Comparison of ENCODE assay signal across 8 cellular contexts in the genomic region with DNA sequence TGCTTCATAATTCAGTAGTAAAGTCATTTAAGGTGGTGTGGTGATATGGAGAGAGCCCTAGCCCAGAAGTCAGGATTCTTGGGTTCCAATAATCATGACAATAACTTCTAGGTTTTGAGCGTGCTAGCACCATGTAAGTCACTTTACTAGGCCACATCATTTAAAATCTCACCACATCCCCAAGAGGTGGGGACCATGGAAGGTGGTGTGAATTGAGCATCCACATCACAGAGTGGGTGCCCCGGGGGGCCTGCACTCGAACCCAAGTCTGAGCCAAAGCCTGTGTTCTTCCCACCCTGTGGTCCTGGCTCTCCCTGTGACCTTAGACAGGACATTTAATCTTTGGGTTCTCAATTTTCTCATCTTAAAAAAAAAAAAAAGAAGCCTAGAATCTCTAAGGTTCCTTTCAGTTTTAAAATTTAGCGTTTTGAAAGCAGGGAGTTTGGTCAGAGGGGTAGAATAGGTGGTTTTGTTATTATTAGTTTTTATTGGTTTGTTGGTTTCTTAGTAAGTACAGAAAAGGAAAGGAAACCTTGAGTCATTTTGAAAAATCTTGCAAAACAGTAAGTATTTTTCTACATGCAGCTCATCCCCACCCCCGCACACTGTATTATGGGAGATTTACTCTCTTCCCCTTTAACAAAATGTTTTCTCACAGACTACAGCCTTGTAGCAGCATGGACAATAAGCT. TPM values are rescaled to one million over a fixed set of nuclear protein-coding genes. Genes with fewer than 3 reads are reported as not detected.
A peak's percentile ranks its signal among the peaks of the same experiment; 100 is the strongest.
DNase-seq lines count a peak whose midpoint lies in the region; ATAC-seq and TF ChIP-seq lines count a peak whose summit lies in the region.

No MANE protein-coding gene starts in this region.

- no peaks in the 10 kb centered on the region for H3K9me3 Mint-ChIP-seq in activated naive CD4-positive, alpha-beta T cell treated with anti-CD3 and anti-CD28 coated beads, Interleukin-2, amount 50 U/mL, for 24 hours
- H3K9me3 Mint-ChIP-seq in endothelial cell (ENCODE audit: unreplicated experiment), result no peaks in the 10 kb centered on the region

- peak overlapping the region; percentile 75 for H3K27ac ChIP-seq in neutrophil

- peaks cover 17 to 24% of the 10 kb centered on the region in 2 experiments for H3K4me1 ChIP-seq in neutrophil (ENCODE audit: control insufficient read depth in 1 of 2, insufficient read depth in 1 of 2, low read depth in 1 of 2, low read length in 1 of 2)

- no peaks in the 10 kb centered on the region for H3K9me3 ChIP-seq in neutrophil

- peak overlapping the region; percentile 62 for H3K4me3 Mint-ChIP-seq in activated naive CD4-positive, alpha-beta T cell treated with anti-CD3 and anti-CD28 coated beads, Interleukin-2, amount 50 U/mL, for 24 hours
- H3K4me3 Mint-ChIP-seq in endothelial cell (ENCODE audit: unreplicated experiment), result no peak overlapping the region

- peaks cover 40% of the 10 kb centered on the region for H3K4me1 Mint-ChIP-seq in activated naive CD4-positive, alpha-beta T cell treated with anti-CD3 and anti-CD28 coated beads, Interleukin-2, amount 50 U/mL, for 24 hours
- no peaks in the 10 kb centered on the region for H3K4me1 Mint-ChIP-seq in endothelial cell (ENCODE audit: unreplicated experiment)

- H3K4me3 ChIP-seq in neutrophil (ENCODE audit: low read depth in 1 of 2, low read length in 1 of 2), result no peak overlapping the region

- intact Hi-C loops in posterior cingulate gyrus (cut with DNase I), result no loop called here

- TF ChIP-seq CTCF in neutrophil (IDR thresholded peaks at IDR 0.05), result no peak
- no peak for TF ChIP-seq CTCF in endothelial cell (IDR thresholded peaks at IDR 0.05; ENCODE audit: unreplicated experiment)

- peaks cover 36% of the 10 kb centered on the region for H3K36me3 Mint-ChIP-seq in activated naive CD4-positive, alpha-beta T cell treated with anti-CD3 and anti-CD28 coated beads, Interleukin-2, amount 50 U/mL, for 24 hours
- H3K36me3 Mint-ChIP-seq in endothelial cell (ENCODE audit: low read depth, unreplicated experiment), result peaks cover 23% of the 10 kb centered on the region

- H3K27me3 ChIP-seq in neutrophil, result no peaks in the 10 kb centered on the region

- DNase-seq in EL (peak; percentile 25), Kasumi-1 (lab: John Stamatoyannopoulos, UW) (peak; percentile 19 to 22), posterior cingulate gyrus (no peak), endothelial cell (ENCODE audit: low spot score) (no peak), cortex of kidney (lab: John Stamatoyannopoulos, UW) (no peak)

- H3K36me3 ChIP-seq in neutrophil, result peaks cover 16% of the 10 kb centered on the region

- no peaks in the 10 kb centered on the region for H3K27me3 Mint-ChIP-seq in activated naive CD4-positive, alpha-beta T cell treated with anti-CD3 and anti-CD28 coated beads, Interleukin-2, amount 50 U/mL, for 24 hours
- peaks cover 2% of the 10 kb centered on the region for H3K27me3 Mint-ChIP-seq in endothelial cell (ENCODE audit: unreplicated experiment)

- peak overlapping the region; percentile 78 for H3K27ac Mint-ChIP-seq in activated naive CD4-positive, alpha-beta T cell treated with anti-CD3 and anti-CD28 coated beads, Interleukin-2, amount 50 U/mL, for 24 hours
- H3K27ac Mint-ChIP-seq in endothelial cell (ENCODE audit: unreplicated experiment), result no peak overlapping the region

- peak; percentile 89 for ATAC-seq in GM21515 (IDR thresholded peaks at IDR 0.05; ENCODE audit: unreplicated experiment)

RNA-seq across cellular contexts. Expression of gene ARMC2, which starts 26.4 kb away (rescaled TPM):
- total RNA-seq in endothelial cell (ENCODE audit: unreplicated experiment), result 6.3 TPM

Comparison
In these comparisons a context has a peak if more than half of its experiments do, and no peak if none do; other contexts are left out.
1. DNase-seq: peak in EL (single experiment) and Kasumi-1 (2 of 2); none in posterior cingulate gyrus (0 of 10), endothelial cell (single experiment) and cortex of kidney (single experiment).